In genomic region chr1:247360991-247361721, GRCh38 we compare ENCODE assay signal across 11 cellular contexts. TPM values are rescaled to one million over a fixed set of nuclear protein-coding genes. Genes with fewer than 3 reads are reported as not detected.
A peak's percentile ranks its signal among the peaks of the same experiment; 100 is the strongest.
DNase-seq lines count a peak whose midpoint lies in the region; ATAC-seq and TF ChIP-seq lines count a peak whose summit lies in the region.
"Had no signal": no experiment of that assay in that cellular context is flagged by ENCODE, and none has a peak within 500 bp of the region (broad histone marks: within the 10 kb centered on the region; RNA-seq: fewer than 3 reads in every experiment).

No MANE protein-coding gene starts in this region.

- 32% methylated on average over 11 of the region's 11 CpGs for WGBS in esophagus muscularis mucosa

- no peak overlapping the region for H3K27ac Mint-ChIP-seq in activated CD4-positive, alpha-beta T cell treated with anti-CD3 and anti-CD28 coated beads for 36 hours
- H3K27ac Mint-ChIP-seq in mesothelial cell of epicardium: peak overlapping the region; percentile 76

- no peak for TF ChIP-seq EP300 in esophagus muscularis mucosa (IDR thresholded peaks at IDR 0.05)

- CTCF ChIA-PET in activated CD4-positive, alpha-beta T cell treated with anti-CD3 and anti-CD28 coated beads for 36 hours (lab: Charles Lee): interaction anchor here (1.3 to 2.8 kb wide), 2 partner anchors 12 to 60 kb away, joined by 5 to 13 read pairs; no protein-coding TSS in a partner anchor

- ATAC-seq in activated CD4-positive, alpha-beta T cell treated with anti-CD3 and anti-CD28 coated beads for 36 hours: peak; percentile 51

- H3K27me3 ChIP-seq in esophagus muscularis mucosa: peaks cover 0 to 59% (median 4%) of the 10 kb centered on the region in 4 donors
- peaks cover 0 to 9% of the 10 kb centered on the region in 2 donors for H3K27me3 ChIP-seq in tibial artery

- H3K9me3 Mint-ChIP-seq in activated CD4-positive, alpha-beta T cell treated with anti-CD3 and anti-CD28 coated beads for 36 hours (ENCODE audit: low read depth): peaks cover 3% of the 10 kb centered on the region
- peaks cover 13% of the 10 kb centered on the region for H3K9me3 Mint-ChIP-seq in mesothelial cell of epicardium

- H3K4me3 ChIP-seq in esophagus muscularis mucosa: peak overlapping the region in 3 of 4 donors; percentile 4 to 9 (median 7)
- H3K4me3 ChIP-seq in tibial artery: peak overlapping the region; percentile 24 to 32
- H3K4me3 ChIP-seq: A549 had no signal

- intact Hi-C loops in activated CD4-positive, alpha-beta T cell treated with anti-CD3 and anti-CD28 coated beads for 36 hours (cut with DNase I, micrococcal nuclease): no loop called here
- intact Hi-C loops in esophagus muscularis mucosa (cut with DNase I) (no loop called here), tibial artery (cut with DNase I; ENCODE audit: low total_unique reads) (no loop called here)

- H3K4me1 ChIP-seq in esophagus muscularis mucosa (peaks cover 0 to 12% (median 10%) of the 10 kb centered on the region in 4 donors), tibial artery (peaks cover 0 to 32% (median 3%) of the 10 kb centered on the region in 4 donors)
- H3K4me1 ChIP-seq: A549 had no signal

- H3K4me3 Mint-ChIP-seq in activated CD4-positive, alpha-beta T cell treated with anti-CD3 and anti-CD28 coated beads for 36 hours: no peak overlapping the region
- no peak overlapping the region for H3K4me3 Mint-ChIP-seq in mesothelial cell of epicardium

- H3K27ac ChIP-seq in esophagus muscularis mucosa (replicated peaks in 1 of 4): peak overlapping the region; percentile 25 to 57 (median 39)
- H3K27ac ChIP-seq in tibial artery: peak overlapping the region; percentile 41 to 76
- H3K27ac ChIP-seq: A549 had no signal

- H3K36me3 Mint-ChIP-seq in activated CD4-positive, alpha-beta T cell treated with anti-CD3 and anti-CD28 coated beads for 36 hours (ENCODE audit: low read depth): no peaks in the 10 kb centered on the region
- no peaks in the 10 kb centered on the region for H3K36me3 Mint-ChIP-seq in mesothelial cell of epicardium

- no peak for TF ChIP-seq POLR2A in esophagus muscularis mucosa (IDR thresholded peaks at IDR 0.05; ENCODE audit: low read depth)

- H3K36me3 ChIP-seq in esophagus muscularis mucosa (no peaks in the 10 kb centered on the region), tibial artery (no peaks in the 10 kb centered on the region)

- DNase-seq in activated CD4-positive, alpha-beta T cell treated with anti-CD3 and anti-CD28 coated beads for 36 hours: peak; percentile 20
- DNase-seq in activated CD4-positive, alpha-beta T cell treated with anti-CD3 and anti-CD28 coated beads for 1 hour: no peak
- DNase-seq in esophagus muscularis mucosa (ENCODE audit: extremely low spot score): no peak
- DNase-seq in mesothelial cell of epicardium (ENCODE audit: low spot score in 2 of 2, unreplicated experiment in 2 of 2): no peak
- peak in 1 of 2 donors; percentile 49 for DNase-seq in tibial artery
- DNase-seq in Kasumi-1 (lab: John Stamatoyannopoulos, UW): no peak
- no peak for DNase-seq in DMS79 (lab: John Stamatoyannopoulos, UW)
- no peak for DNase-seq in central memory CD4-positive, alpha-beta T cell
- DNase-seq: activated T-cell treated with anti-CD3 and anti-CD28 coated beads, Interleukin-2, amount 50 U/mL, for 1 hour; NCI-H526 had no signal

- H3K27me3 Mint-ChIP-seq in activated CD4-positive, alpha-beta T cell treated with anti-CD3 and anti-CD28 coated beads for 36 hours: peaks cover 42% of the 10 kb centered on the region
- H3K27me3 Mint-ChIP-seq in mesothelial cell of epicardium (ENCODE audit: low read depth): peaks cover 2% of the 10 kb centered on the region

- POLR2A ChIA-PET in activated CD4-positive, alpha-beta T cell treated with anti-CD3 and anti-CD28 coated beads for 36 hours (lab: Charles Lee): no interaction called here

- H3K9me3 ChIP-seq in esophagus muscularis mucosa (no peaks in the 10 kb centered on the region), tibial artery (no peaks in the 10 kb centered on the region)
- H3K9me3 ChIP-seq: A549 had no signal

- TF ChIP-seq CTCF in esophagus muscularis mucosa (IDR thresholded peaks at IDR 0.05) (no peak), mesothelial cell of epicardium (IDR thresholded peaks at IDR 0.05; ENCODE audit: unreplicated experiment) (no peak), tibial artery (IDR thresholded peaks at IDR 0.05) (no peak)

- peaks cover 14% of the 10 kb centered on the region for H3K4me1 Mint-ChIP-seq in activated CD4-positive, alpha-beta T cell treated with anti-CD3 and anti-CD28 coated beads for 36 hours
- peaks cover 30% of the 10 kb centered on the region for H3K4me1 Mint-ChIP-seq in mesothelial cell of epicardium

RNA-seq across cellular contexts. Expression of gene ZNF496, which starts 29.5 kb away (rescaled TPM):
- 1 to 10 TPM; 9.3 to 9.5 TPM for total RNA-seq in activated CD4-positive, alpha-beta T cell treated with anti-CD3 and anti-CD28 coated beads for 36 hours
- total RNA-seq in esophagus muscularis mucosa (10 to 100 TPM; 23.7 to 34.3 (median 33.3) TPM), mesothelial cell of epicardium (61.5 to 70.6 TPM (median 69.0 TPM) in 3 replicates)

RNA-seq across cellular contexts. Expression of gene NLRP3, which starts 54.8 kb away (rescaled TPM):
- 1 to 10 TPM; 1.0 to 1.5 TPM for total RNA-seq in activated CD4-positive, alpha-beta T cell treated with anti-CD3 and anti-CD28 coated beads for 36 hours
- total RNA-seq in esophagus muscularis mucosa: 1 to 10 TPM; 1.3 to 4.5 (median 1.6) TPM
- 0.13 to 0.34 TPM (median 0.22 TPM) in 3 replicates for total RNA-seq in mesothelial cell of epicardium
